3 cellular contexts compared by ENCODE assay signal in genomic region chr7:143772738-143773468, GRCh38. TPM values are rescaled to one million over a fixed set of nuclear protein-coding genes. Genes with fewer than 3 reads are reported as not detected.
"Had no signal": no experiment of that assay in that cellular context is flagged by ENCODE, and none has a peak within 500 bp of the region (broad histone marks: within the 10 kb centered on the region; RNA-seq: fewer than 3 reads in every experiment).

No MANE protein-coding gene starts in this region.

RNA-seq across cellular contexts. Expression of gene CTAGE6, which starts 15.4 kb away (rescaled TPM):
- total RNA-seq: activated T-helper 1 cell treated with anti-CD3 and anti-CD28 coated beads, Interleukin-12 subunit alpha, Interleukin-12 subunit beta, Interleukin-2, Interleukin-4 antibody, amounts not matched to agents 30 ng/mL and 10 ng/mL and 1 ng/mL, durations not matched to agents 14 hours and 24 hours and 36 hours; heart left ventricle had no signal
- polyA plus RNA-seq: endothelial cell of umbilical vein, heart left ventricle had no signal
